1 cellular context compared by ENCODE assay signal in genomic region chr16:2152695-2153506, GRCh38.
TF ChIP-seq lines count a peak whose summit lies in the region.

No MANE protein-coding gene starts in this region.

TF ChIP-seq in K562, 482 proteins besides CTCF, POLR2A, EP300 and RAD21 (continued from another document):
- TF ChIP-seq FOXP4 (CRISPR knock-in tag; IDR thresholded peaks at IDR 0.05; ENCODE audit: borderline replicate concordance) = no peak
